29 cellular contexts compared by ENCODE assay signal in genomic region chr2:238738917-238739316, GRCh38.
"Had no signal": no experiment of that assay in that cellular context is flagged by ENCODE, and none has a peak within 500 bp of the region (broad histone marks: within the 10 kb centered on the region; RNA-seq: fewer than 3 reads in every experiment).

No MANE protein-coding gene starts in this region.

- H3K4me1 Mint-ChIP-seq: stimulated activated effector memory CD8-positive, alpha-beta T cell treated with anti-CD3 and anti-CD28 coated beads, Interleukin-12 subunit alpha, Interleukin-12 subunit beta, amount 100 ng/mL, for 72 hours; stimulated activated memory B cell treated with anti-CD40 and anti-IgM and Interleukin-4, amounts not matched to agents 10 μg/mL and 1 μg/mL and 100 μg/mL, for 72 hours; stimulated activated naive B cell treated with anti-CD40 and anti-IgM and Interleukin-4, amounts not matched to agents 10 μg/mL and 1 μg/mL and 100 μg/mL, for 72 hours; stimulated activated naive CD8-positive, alpha-beta T cell treated with anti-CD3 and anti-CD28 coated beads, Interleukin-15, amount 100 ng/mL, for 72 hours had no signal

- H3K9me3 ChIP-seq: suprapubic skin, testis, thyroid gland, transverse colon, upper lobe of left lung, upper lobe of right lung, uterus, vagina had no signal

- FAIRE-seq: urothelium cell line had no signal

- H3K27me3 ChIP-seq: suprapubic skin, testis, thyroid gland, tibial nerve, transverse colon, upper lobe of left lung, upper lobe of right lung, uterus, vagina had no signal

- H3K4me1 ChIP-seq: stomach, suprapubic skin, testis, thyroid gland, tibial artery, tibial nerve, transverse colon, upper lobe of left lung, upper lobe of right lung, uterus, vagina had no signal

- H3K27ac ChIP-seq: stomach, suprapubic skin, testis, thoracic aorta, thyroid gland, tibial artery, tibial nerve, transverse colon, upper lobe of left lung, upper lobe of right lung, uterus, vagina had no signal

- DNase-seq: stimulated activated CD4-positive, alpha-beta T cell treated with anti-CD3 and anti-CD28 coated beads, Interleukin-2, amount 100 ng/mL, for 48 hours; stimulated activated CD4-positive, alpha-beta T cell treated with anti-CD3 and anti-CD28 coated beads, Interleukin-4, amount 100 ng/mL, for 1 hour; stimulated activated CD4-positive, alpha-beta T cell treated with anti-CD3 and anti-CD28 coated beads, Interleukin-4, amount 100 ng/mL, for 24 hours; stimulated activated CD4-positive, alpha-beta T cell treated with anti-CD3 and anti-CD28 coated beads, Interleukin-4, amount 100 ng/mL, for 4 hours; stimulated activated CD8-positive, alpha-beta memory T cell treated with anti-CD3 and anti-CD28 coated beads, Interleukin-4, amount 100 ng/mL, for 48 hours; stimulated activated naive B cell treated with anti-CD40 and anti-IgM and Interleukin-4, amounts not matched to agents 10 μg/mL and 1 μg/mL and 100 μg/mL, for 72 hours; stimulated activated naive CD4-positive, alpha-beta T cell; stimulated activated naive CD4-positive, alpha-beta T cell treated with Interleukin-2 at 50 U/mL for 16 hours; stimulated activated naive CD8-positive, alpha-beta T cell treated with anti-CD3 and anti-CD28 coated beads, Interleukin-15, amount 100 ng/mL, for 72 hours; stimulated activated naive CD8-positive, alpha-beta T cell treated with anti-CD3 and anti-CD28 coated beads, Interleukin-15, Interleukin-2, amounts not matched to agents 100 U/mL and 50 U/mL, for 24 hours; stomach; substantia nigra; testis; thyroid gland; tibial artery; transverse colon; trophoblast cell; upper lobe of left lung; upper lobe of right lung; uterus had no signal

- H3K4me3 ChIP-seq: stomach, suprapubic skin, testis, thoracic aorta, thyroid gland, tibial artery, tibial nerve, transverse colon, upper lobe of left lung, upper lobe of right lung, uterus, vagina had no signal

- H3K9me3 Mint-ChIP-seq: stimulated activated effector memory CD8-positive, alpha-beta T cell treated with anti-CD3 and anti-CD28 coated beads, Interleukin-12 subunit alpha, Interleukin-12 subunit beta, amount 100 ng/mL, for 72 hours; stimulated activated memory B cell treated with anti-CD40 and anti-IgM and Interleukin-4, amounts not matched to agents 10 μg/mL and 1 μg/mL and 100 μg/mL, for 72 hours; stimulated activated naive CD8-positive, alpha-beta T cell treated with anti-CD3 and anti-CD28 coated beads, Interleukin-15, amount 100 ng/mL, for 72 hours; type B pancreatic cell had no signal

- H3K36me3 ChIP-seq: stomach, suprapubic skin, thoracic aorta, thyroid gland, tibial artery, tibial nerve, transverse colon, upper lobe of left lung, upper lobe of right lung, uterus, vagina had no signal

- H3K4me3 Mint-ChIP-seq: stimulated activated effector memory CD8-positive, alpha-beta T cell treated with anti-CD3 and anti-CD28 coated beads, Interleukin-12 subunit alpha, Interleukin-12 subunit beta, amount 100 ng/mL, for 72 hours; stimulated activated memory B cell treated with anti-CD40 and anti-IgM and Interleukin-4, amounts not matched to agents 10 μg/mL and 1 μg/mL and 100 μg/mL, for 72 hours; stimulated activated naive B cell treated with anti-CD40 and anti-IgM and Interleukin-4, amounts not matched to agents 10 μg/mL and 1 μg/mL and 100 μg/mL, for 72 hours; stimulated activated naive CD8-positive, alpha-beta T cell treated with anti-CD3 and anti-CD28 coated beads, Interleukin-15, amount 100 ng/mL, for 72 hours; stimulated activated naive CD8-positive, alpha-beta T cell treated with anti-CD3 and anti-CD28 coated beads, Interleukin-15, Interleukin-2, amounts not matched to agents 100 ng/mL and 50 ng/mL, for 24 hours; type B pancreatic cell had no signal

- ATAC-seq: stimulated activated effector memory CD8-positive, alpha-beta T cell treated with anti-CD3 and anti-CD28 coated beads, Interleukin-12 subunit alpha, Interleukin-12 subunit beta, amount 100 ng/mL, for 72 hours; stimulated activated memory B cell treated with anti-CD40 and anti-IgM and Interleukin-4, amounts not matched to agents 10 μg/mL and 1 μg/mL and 100 μg/mL, for 72 hours; stimulated activated naive B cell treated with anti-CD40 and anti-IgM and Interleukin-4, amounts not matched to agents 10 μg/mL and 1 μg/mL and 100 μg/mL, for 72 hours; stimulated activated naive CD8-positive, alpha-beta T cell treated with anti-CD3 and anti-CD28 coated beads, Interleukin-15, amount 100 ng/mL, for 72 hours; stimulated activated naive CD8-positive, alpha-beta T cell treated with anti-CD3 and anti-CD28 coated beads, Interleukin-15, Interleukin-2, amounts not matched to agents 100 U/mL and 50 U/mL, for 24 hours; upper lobe of right lung had no signal

- H3K36me3 Mint-ChIP-seq: stimulated activated effector memory CD8-positive, alpha-beta T cell treated with anti-CD3 and anti-CD28 coated beads, Interleukin-12 subunit alpha, Interleukin-12 subunit beta, amount 100 ng/mL, for 72 hours; stimulated activated memory B cell treated with anti-CD40 and anti-IgM and Interleukin-4, amounts not matched to agents 10 μg/mL and 1 μg/mL and 100 μg/mL, for 72 hours; stimulated activated naive B cell treated with anti-CD40 and anti-IgM and Interleukin-4, amounts not matched to agents 10 μg/mL and 1 μg/mL and 100 μg/mL, for 72 hours; type B pancreatic cell had no signal

- H3K27ac Mint-ChIP-seq: stimulated activated effector memory CD8-positive, alpha-beta T cell treated with anti-CD3 and anti-CD28 coated beads, Interleukin-12 subunit alpha, Interleukin-12 subunit beta, amount 100 ng/mL, for 72 hours; stimulated activated memory B cell treated with anti-CD40 and anti-IgM and Interleukin-4, amounts not matched to agents 10 μg/mL and 1 μg/mL and 100 μg/mL, for 72 hours; stimulated activated naive B cell treated with anti-CD40 and anti-IgM and Interleukin-4, amounts not matched to agents 10 μg/mL and 1 μg/mL and 100 μg/mL, for 72 hours; stimulated activated naive CD8-positive, alpha-beta T cell treated with anti-CD3 and anti-CD28 coated beads, Interleukin-15, amount 100 ng/mL, for 72 hours; stimulated activated naive CD8-positive, alpha-beta T cell treated with anti-CD3 and anti-CD28 coated beads, Interleukin-15, Interleukin-2, amounts not matched to agents 100 ng/mL and 50 ng/mL, for 24 hours; type B pancreatic cell had no signal
